21 cellular contexts compared by ENCODE assay signal in the genomic region with DNA sequence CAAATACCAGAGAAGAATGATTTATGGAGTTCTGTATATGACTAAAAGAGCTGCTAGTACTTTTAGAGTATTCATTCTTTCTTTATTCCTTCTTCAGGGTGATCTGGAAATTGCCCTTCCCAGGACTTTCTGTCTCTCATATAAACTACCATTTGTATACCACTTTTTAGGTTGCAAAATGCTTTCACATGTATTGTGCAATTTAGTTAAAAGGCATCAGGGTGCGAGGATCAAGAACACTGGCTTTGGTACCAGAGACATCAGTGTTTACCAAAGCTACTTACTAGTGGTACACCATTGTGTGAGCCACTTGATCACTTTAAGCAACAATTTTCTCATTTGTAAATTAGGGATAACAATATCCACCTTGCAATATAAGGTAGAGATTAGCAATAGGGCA.
"Had no signal": no experiment of that assay in that cellular context is flagged by ENCODE, and none has a peak within 500 bp of the region (broad histone marks: within the 10 kb centered on the region; RNA-seq: fewer than 3 reads in every experiment).

No MANE protein-coding gene starts in this region.

- H3K4me3 ChIP-seq: esophagus squamous epithelium, neural progenitor cell, prostate gland, right lobe of liver, spleen, tibial artery, upper lobe of left lung, uterus had no signal

- H3K36me3 ChIP-seq: esophagus squamous epithelium, neural progenitor cell, prostate gland, right lobe of liver, spleen, tibial artery, upper lobe of left lung, uterus had no signal

- H3K4me1 ChIP-seq: esophagus squamous epithelium, parathyroid adenoma, prostate gland, right lobe of liver, spleen, upper lobe of left lung, uterus had no signal

- H3K27ac ChIP-seq: esophagus squamous epithelium, foreskin keratinocyte, neural progenitor cell, parathyroid adenoma, prostate gland, right lobe of liver, spleen, tibial artery, upper lobe of left lung, uterus had no signal

- H3K27me3 ChIP-seq: esophagus squamous epithelium, foreskin keratinocyte, neural progenitor cell, right lobe of liver, spleen, tibial artery, upper lobe of left lung, uterus had no signal

- ATAC-seq: natural killer cell; stimulated activated memory B cell treated with anti-CD40 and anti-IgM and Interleukin-4, amounts not matched to agents 10 μg/mL and 1 μg/mL and 100 μg/mL, for 72 hours had no signal

- DNase-seq: dermis blood vessel endothelial cell; esophagus squamous epithelium; head of caudate nucleus; hippocampal formation; natural killer cell; nucleus accumbens; retina; right lobe of liver; spleen; stimulated activated CD4-positive, alpha-beta T cell treated with anti-CD3 and anti-CD28 coated beads, Interleukin-15, amount 100 ng/mL, for 24 hours; stimulated activated CD4-positive, alpha-beta T cell treated with anti-CD3 and anti-CD28 coated beads, Interleukin-1b, Interleukin-23, amount 100 ng/mL, for 48 hours; stimulated activated CD4-positive, alpha-beta T cell treated with anti-CD3 and anti-CD28 coated beads, Interleukin-4, amount 100 ng/mL, for 24 hours; tibial artery; upper lobe of left lung; uterus had no signal

- H3K4me2 ChIP-seq: neural progenitor cell had no signal

- H3K9me3 ChIP-seq: esophagus squamous epithelium, prostate gland, right lobe of liver, spleen, tibial artery, upper lobe of left lung, uterus had no signal

- H2AFZ ChIP-seq: neural progenitor cell, parathyroid adenoma had no signal

- FAIRE-seq: colon had no signal

- H3K79me2 ChIP-seq: parathyroid adenoma had no signal
